Comparison of ENCODE assay signal across 23 cellular contexts in genomic region chr18:39863916-39864315, GRCh38.
"Had no signal": no experiment of that assay in that cellular context is flagged by ENCODE, and none has a peak within 500 bp of the region (broad histone marks: within the 10 kb centered on the region; RNA-seq: fewer than 3 reads in every experiment).

No MANE protein-coding gene starts in this region.

- H3K27ac ChIP-seq: brain microvascular endothelial cell, cardiac muscle cell had no signal

- H3K4me3 ChIP-seq: cardiac muscle cell had no signal

- H3K27me3 ChIP-seq: brain microvascular endothelial cell, cardiac muscle cell had no signal

- DNase-seq: activated B cell treated with CpG ODN at 0.5 μM for 24 hours; activated CD4-positive, alpha-beta memory T cell treated with anti-CD3 and anti-CD28 coated beads for 36 hours; activated CD4-positive, alpha-beta T cell treated with anti-CD3 and anti-CD28 coated beads for 1 hour; activated CD4-positive, alpha-beta T cell treated with anti-CD3 and anti-CD28 coated beads, Interleukin-2, amount 10 ng/mL, durations not matched to agents 24 days and 14 days; activated CD8-positive, alpha-beta memory T cell treated with anti-CD3 and anti-CD28 coated beads for 24 hours; activated gamma-delta T cell; activated naive CD4-positive, alpha-beta T cell treated with anti-CD3 and anti-CD28 coated beads for 36 hours; activated naive CD8-positive, alpha-beta T cell treated with anti-CD3 and anti-CD28 coated beads for 36 hours; activated T-cell treated with anti-CD3 and anti-CD28 coated beads, Interleukin-2, amount 50 U/mL, for 48 hours; brain microvascular endothelial cell; NCI-H1048; NCI-H1417; NCI-H1930; NCI-H2107; NCI-H2171 treated with DMSO at 0.1 percent for 48 hours; NCI-H226; NCI-H510A treated with DMSO at 0.1 percent for 48 hours; NCI-H69; PC-3; SHP77; T-helper 17 cell; T-helper 9 cell had no signal

- H3K36me3 ChIP-seq: brain microvascular endothelial cell, cardiac muscle cell had no signal
